In the genomic region with DNA sequence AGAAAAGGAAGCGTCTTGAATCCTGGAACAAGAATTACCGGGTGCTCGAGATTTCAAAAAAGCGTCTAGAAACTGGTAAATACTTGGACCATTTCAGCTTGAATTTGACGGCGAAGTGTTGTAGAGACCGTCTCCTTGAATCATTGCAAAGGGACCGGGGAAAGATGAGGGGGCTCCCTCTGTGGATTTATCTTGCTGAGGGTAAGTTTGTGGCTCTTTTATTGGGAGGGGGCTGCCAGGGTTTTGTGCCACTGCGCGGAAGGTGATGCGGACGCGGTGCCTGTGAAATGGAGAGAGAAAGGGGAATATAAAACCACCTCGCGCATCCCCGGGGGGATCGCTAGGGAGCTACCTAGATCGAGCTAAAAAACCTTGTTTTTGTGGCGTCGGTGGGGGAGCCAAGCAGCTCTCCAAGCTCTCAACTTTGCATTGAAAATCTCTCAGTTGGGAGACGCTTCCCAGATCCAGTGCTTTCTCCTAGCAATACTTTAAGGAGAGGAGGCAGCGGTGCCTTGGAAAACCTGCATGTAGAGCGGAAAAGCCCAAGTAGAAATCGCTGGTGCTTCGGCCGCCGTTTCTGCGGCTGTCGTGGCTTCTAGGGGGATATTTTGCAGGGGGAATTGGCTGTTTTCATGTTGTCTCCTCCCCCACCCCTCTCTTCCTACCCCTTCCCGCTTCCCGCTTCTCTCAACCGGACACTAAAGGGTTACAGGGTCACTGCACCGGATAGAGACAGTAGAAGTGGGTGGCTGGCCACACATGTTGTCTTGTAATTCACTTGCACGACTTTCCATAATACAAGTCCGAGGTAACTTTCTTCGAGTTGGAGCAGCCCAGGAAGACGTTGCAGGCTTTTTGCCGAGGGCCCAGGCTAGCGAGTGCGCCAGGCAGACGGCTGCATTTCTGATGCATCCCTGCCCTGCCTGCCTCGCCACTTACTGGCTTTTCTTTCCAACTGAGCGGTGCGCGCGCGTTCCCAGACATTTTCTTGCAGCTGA, we compare ENCODE assay signal across 8 cellular contexts.
DNase-seq lines count a peak whose midpoint lies in the region; ATAC-seq and TF ChIP-seq lines count a peak whose summit lies in the region.

No MANE protein-coding gene starts in this region.

- DNase-seq in AG04449 (ENCODE audit: low read depth, low spot score) (no peak), NCI-H1105 treated with DMSO at 0.1 percent for 48 hours (lab: John Stamatoyannopoulos, UW) (peak; percentile 78), choroid plexus epithelial cell (ENCODE audit: low read depth) (peak; percentile 33), kidney glomerular epithelial cell (lab: John Stamatoyannopoulos, UW) (peak; percentile 24)

- H3K27ac ChIP-seq in subcutaneous abdominal adipose tissue (ENCODE audit: low read depth, low read length) = no peak overlapping the region

- no peak for ATAC-seq in HG03442 (IDR thresholded peaks at IDR 0.05; ENCODE audit: unreplicated experiment)
- no peak for ATAC-seq in GM21423 (IDR thresholded peaks at IDR 0.05; ENCODE audit: unreplicated experiment)
- no peak for ATAC-seq in GM21737 (IDR thresholded peaks at IDR 0.05; ENCODE audit: unreplicated experiment)

- H3K4me3 ChIP-seq in AG04449 (ENCODE audit: low read depth, low read length) (peak overlapping the region; percentile 69), choroid plexus epithelial cell (ENCODE audit: low read depth, low read length) (peak overlapping the region; percentile 43), subcutaneous abdominal adipose tissue (ENCODE audit: low read depth in 1 of 5, low read length in 5 of 5) (peak overlapping the region; percentile 62 to 84 (median 75))

- H3K4me1 ChIP-seq in subcutaneous abdominal adipose tissue (ENCODE audit: control insufficient read depth in 5 of 5, insufficient read depth in 5 of 5, low read length in 5 of 5) = peaks cover 0 to 15% (median 12%) of the 10 kb centered on the region in 5 donors

- peaks cover 0 to 8% (median 0%) of the 10 kb centered on the region in 5 donors for H3K27me3 ChIP-seq in subcutaneous abdominal adipose tissue (ENCODE audit: control insufficient read depth in 5 of 5, insufficient read depth in 4 of 5, low read length in 5 of 5)

- POLR2A ChIA-PET in AG04449 (lab: Yijun Ruan, JAX) = no interaction called here

- CTCF ChIA-PET in AG04449 (lab: Yijun Ruan, JAX) = interaction anchor here (0.7 to 2.0 kb wide), 6 partner anchors 14 to 593 kb away, joined by 3 to 7 read pairs (median 4); no protein-coding TSS in a partner anchor

- no peaks in the 10 kb centered on the region for H3K9me3 ChIP-seq in subcutaneous abdominal adipose tissue (ENCODE audit: control insufficient read depth in 5 of 5, low read length in 5 of 5)

- H3K9ac ChIP-seq in subcutaneous abdominal adipose tissue (ENCODE audit: low read length in 5 of 5) = peak overlapping the region in 4 of 5 donors; percentile 16 to 52 (median 38)

- H3K36me3 ChIP-seq in subcutaneous abdominal adipose tissue (ENCODE audit: control insufficient read depth in 5 of 5, insufficient read depth in 5 of 5, low read length in 5 of 5) = no peaks in the 10 kb centered on the region

- no peak for TF ChIP-seq CTCF in AG04449 (IDR thresholded peaks at IDR 0.05; ENCODE audit: insufficient read depth, low read length, missing control alignments)
- TF ChIP-seq CTCF in choroid plexus epithelial cell (conservative IDR thresholded peaks at IDR 0.05; ENCODE audit: low read depth, low read length) = no peak
